22 cellular contexts compared by ENCODE assay signal in genomic region chr20:44394520-44395182, GRCh38.
A peak's percentile ranks its signal among the peaks of the same experiment; 100 is the strongest.
DNase-seq lines count a peak whose midpoint lies in the region; ATAC-seq and TF ChIP-seq lines count a peak whose summit lies in the region.
"Had no signal": no experiment of that assay in that cellular context is flagged by ENCODE, and none has a peak within 500 bp of the region (broad histone marks: within the 10 kb centered on the region; RNA-seq: fewer than 3 reads in every experiment).

No MANE protein-coding gene starts in this region.

- H3K27ac ChIP-seq in duodenal mucosa (ENCODE audit: low read depth, low read length): no peak overlapping the region
- H3K27ac ChIP-seq: stomach had no signal

- H3K36me3 ChIP-seq in duodenal mucosa (ENCODE audit: control insufficient read depth in 1 of 2, insufficient read depth in 2 of 2, low read length in 2 of 2): peaks cover 0 to 13% of the 10 kb centered on the region in 2 donors
- H3K36me3 ChIP-seq: stomach had no signal

- no peaks in the 10 kb centered on the region for H3K9me3 ChIP-seq in duodenal mucosa (ENCODE audit: control insufficient read depth in 1 of 2, low read length in 2 of 2)
- H3K9me3 ChIP-seq: mucosa of descending colon, stomach had no signal

- no peaks in the 10 kb centered on the region for H3K27me3 ChIP-seq in duodenal mucosa (ENCODE audit: control insufficient read depth in 1 of 2, insufficient read depth in 2 of 2, low read length in 2 of 2)

- H3K27ac Mint-ChIP-seq in nephron: peak overlapping the region; percentile 63 to 84 (median 77)
- H3K27ac Mint-ChIP-seq: CD4-positive, alpha-beta memory T cell had no signal

- H3K4me1 Mint-ChIP-seq in nephron: no peaks in the 10 kb centered on the region
- H3K4me1 Mint-ChIP-seq: CD4-positive, alpha-beta memory T cell had no signal

- peak; percentile 59 for DNase-seq in GF-D8 (lab: John Stamatoyannopoulos, UW)
- peak; percentile 84 for DNase-seq in OCI-M2 (lab: John Stamatoyannopoulos, UW; ENCODE audit: unreplicated experiment)
- no peak for DNase-seq in central memory CD4-positive, alpha-beta T cell
- no peak for DNase-seq in NCI-H69 (lab: John Stamatoyannopoulos, UW)
- DNase-seq: activated CD4-positive, alpha-beta T cell treated with anti-CD3 and anti-CD28 coated beads, Interleukin-2, amount 50 U/mL, for 4 hours; activated naive CD4-positive, alpha-beta T cell; anterior cingulate cortex; CD4-positive, alpha-beta memory T cell; foreskin melanocyte; KBM-7; left cardiac atrium; NCI-H1092; NCI-H2081 treated with DMSO at 0.1 percent for 48 hours; NCI-H524 treated with DMSO at 0.1 percent for 48 hours; nucleus accumbens; stomach had no signal

- peaks cover 49 to 60% of the 10 kb centered on the region in 2 donors for H3K4me1 ChIP-seq in duodenal mucosa (ENCODE audit: control insufficient read depth in 1 of 2, insufficient read depth in 2 of 2, low read length in 2 of 2)

- peak overlapping the region in 1 of 3 experiments; percentile 10 for H3K4me3 Mint-ChIP-seq in nephron
- H3K4me3 Mint-ChIP-seq: CD4-positive, alpha-beta memory T cell had no signal

- peak overlapping the region; percentile 54 to 73 for H3K9ac ChIP-seq in duodenal mucosa (ENCODE audit: low read depth in 1 of 2, low read length in 2 of 2)

- TF ChIP-seq CTCF in nephron (IDR thresholded peaks at IDR 0.05; ENCODE audit: unreplicated experiment in 3 of 3): no peak

- ATAC-seq in GM19463 (IDR thresholded peaks at IDR 0.05; ENCODE audit: unreplicated experiment): no peak
- ATAC-seq in GM21515 (IDR thresholded peaks at IDR 0.05; ENCODE audit: unreplicated experiment): no peak
- ATAC-seq: mucosa of descending colon, SK-N-SH treated with all-trans-retinoic acid at 6 μM for 48 hours had no signal

- H3K36me3 Mint-ChIP-seq in nephron (ENCODE audit: low read depth): no peaks in the 10 kb centered on the region
- H3K36me3 Mint-ChIP-seq: CD4-positive, alpha-beta memory T cell had no signal

- H3K4me3 ChIP-seq in duodenal mucosa (ENCODE audit: low read depth in 1 of 2, low read length in 2 of 2): peak overlapping the region; percentile 33 to 60
- H3K4me3 ChIP-seq: mucosa of descending colon, stomach had no signal

- H3K9me3 Mint-ChIP-seq in nephron: no peaks in the 10 kb centered on the region
- H3K9me3 Mint-ChIP-seq: CD4-positive, alpha-beta memory T cell had no signal

- H3K27me3 Mint-ChIP-seq in nephron (ENCODE audit: low read depth): peaks cover 46% of the 10 kb centered on the region

Comparison
In these comparisons a context has a peak if more than half of its experiments do, and no peak if none do; other contexts are left out.
1. DNase-seq: peak in GF-D8 (single experiment) and OCI-M2 (single experiment); none in central memory CD4-positive, alpha-beta T cell (single experiment) and NCI-H69 (single experiment).